ENCODE assay signal across 9 cellular contexts in genomic region chr19:53772943-53773342, GRCh38. TPM values are rescaled to one million over a fixed set of nuclear protein-coding genes. Genes with fewer than 3 reads are reported as not detected.
DNase-seq lines count a peak whose midpoint lies in the region; ATAC-seq, FAIRE-seq and TF ChIP-seq lines count a peak whose summit lies in the region.
"Had no signal": no experiment of that assay in that cellular context is flagged by ENCODE, and none has a peak within 500 bp of the region (broad histone marks: within the 10 kb centered on the region; RNA-seq: fewer than 3 reads in every experiment).

No MANE protein-coding gene starts in this region.

- H3K27me3 ChIP-seq in A673 (replicated peaks; ENCODE audit: insufficient read depth, low read depth, low read length, poor library complexity) (no peaks in the 10 kb centered on the region), pancreas (no peaks in the 10 kb centered on the region)

- no peaks in the 10 kb centered on the region for H3K36me3 Mint-ChIP-seq in activated CD4-positive, alpha-beta memory T cell treated with anti-CD3 and anti-CD28 coated beads, Interleukin-2, amount 10 ng/mL, durations not matched to agents 7 days and 5 days (ENCODE audit: low read depth)

- H3K4me1 Mint-ChIP-seq in activated CD4-positive, alpha-beta memory T cell treated with anti-CD3 and anti-CD28 coated beads, Interleukin-2, amount 10 ng/mL, durations not matched to agents 7 days and 5 days: no peaks in the 10 kb centered on the region

- H3K27ac ChIP-seq in A673 (ENCODE audit: low read depth, low read length, poor library complexity, severe bottlenecking) (no peak overlapping the region), pancreas (no peak overlapping the region)
- H3K27ac ChIP-seq: skin epidermis had no signal

- DNase-seq in A673 (ENCODE audit: low spot score) (peak; percentile 69), GM12864 (ENCODE audit: low read depth) (no peak), NCI-H2227 (lab: John Stamatoyannopoulos, UW; ENCODE audit: unreplicated experiment) (peak; percentile 88), fibroblast of peridontal ligament (ENCODE audit: extremely low read depth) (peak; percentile 68), pancreas (peak in 3 of 6 donors; percentile 4 to 45 (median 32))
- DNase-seq in activated CD4-positive, alpha-beta memory T cell treated with anti-CD3 and anti-CD28 coated beads, Interleukin-2, amount 10 ng/mL, durations not matched to agents 7 days and 5 days: peak; percentile 43

- 4 to 7% methylated on average over 5 of the region's 5 CpGs for WGBS in pancreas, 2 donors

- H3K9me3 ChIP-seq in A673 (ENCODE audit: low read depth, low read length, poor library complexity, severe bottlenecking) (no peaks in the 10 kb centered on the region), pancreas (no peaks in the 10 kb centered on the region)

- intact Hi-C loops in A673 (cut with micrococcal nuclease; ENCODE audit: unreplicated experiment): no loop called here
- intact Hi-C loops in pancreas (cut with DNase I): no loop called here

- TF ChIP-seq CTCF in A673 (conservative IDR thresholded peaks at IDR 0.05; ENCODE audit: low read depth, low read length) (peak; percentile 71), GM12864 (IDR thresholded peaks at IDR 0.05; ENCODE audit: low read depth, low read length, missing control alignments) (peak; percentile 65), pancreas (IDR thresholded peaks at IDR 0.05) (peak; percentile 37 to 63 (median 52))

- H3K9me3 Mint-ChIP-seq in activated CD4-positive, alpha-beta memory T cell treated with anti-CD3 and anti-CD28 coated beads, Interleukin-2, amount 10 ng/mL, durations not matched to agents 7 days and 5 days: no peaks in the 10 kb centered on the region

- POLR2A ChIA-PET in A673 (lab: Charles Lee; ENCODE audit: low non-redundant PET): no interaction called here
- POLR2A ChIA-PET in activated CD4-positive, alpha-beta memory T cell treated with anti-CD3 and anti-CD28 coated beads, Interleukin-2, amount 10 ng/mL, durations not matched to agents 7 days and 5 days (lab: Charles Lee): no interaction called here

- H3K27ac Mint-ChIP-seq in activated CD4-positive, alpha-beta memory T cell treated with anti-CD3 and anti-CD28 coated beads, Interleukin-2, amount 10 ng/mL, durations not matched to agents 7 days and 5 days: no peak overlapping the region

- no TSS peak for BruUV-seq in A673 (replicated peaks; lab: Mats Ljungman, UMichigan)

- no peaks in the 10 kb centered on the region for H3K4me1 ChIP-seq in A673 (ENCODE audit: insufficient read depth, low read length, poor library complexity, severe bottlenecking)
- no peaks in the 10 kb centered on the region for H3K4me1 ChIP-seq in pancreas

- CTCF ChIA-PET in A673 (lab: Charles Lee): no interaction called here
- CTCF ChIA-PET in activated CD4-positive, alpha-beta memory T cell treated with anti-CD3 and anti-CD28 coated beads, Interleukin-2, amount 10 ng/mL, durations not matched to agents 7 days and 5 days (lab: Charles Lee): interaction anchor here (1.5 kb wide), 1 partner anchor 18 kb away, joined by 3 read pairs; no protein-coding TSS in a partner anchor

- peak; percentile 40 to 75 (median 66) for ATAC-seq in pancreas
- no peak for ATAC-seq in GM21825 (IDR thresholded peaks at IDR 0.05; ENCODE audit: unreplicated experiment)
- ATAC-seq in esophagus mucosa: no peak

- FAIRE-seq in pancreas (lab: Jason Lieb, UNC): peak; percentile 60

- peaks cover 5% of the 10 kb centered on the region for H3K27me3 Mint-ChIP-seq in activated CD4-positive, alpha-beta memory T cell treated with anti-CD3 and anti-CD28 coated beads, Interleukin-2, amount 10 ng/mL, durations not matched to agents 7 days and 5 days

- H3K36me3 ChIP-seq in A673 (ENCODE audit: insufficient read depth, low read length, poor library complexity, severe bottlenecking) (no peaks in the 10 kb centered on the region), pancreas (no peaks in the 10 kb centered on the region)

- no peak overlapping the region for H3K4me3 Mint-ChIP-seq in activated CD4-positive, alpha-beta memory T cell treated with anti-CD3 and anti-CD28 coated beads, Interleukin-2, amount 10 ng/mL, durations not matched to agents 7 days and 5 days

- H3K4me3 ChIP-seq in A673 (ENCODE audit: low read depth, low read length, poor library complexity, severe bottlenecking): no peak overlapping the region
- H3K4me3 ChIP-seq in GM12864 (ENCODE audit: low read depth, low read length): no peak overlapping the region
- H3K4me3 ChIP-seq in pancreas: no peak overlapping the region
- H3K4me3 ChIP-seq: skin epidermis had no signal

RNA-seq across cellular contexts. Expression of gene NLRP12, which starts 51.2 kb away (rescaled TPM):
- total RNA-seq in A673 (2021): not detected in 2 replicates
- under 1 TPM in 1 of 2 experiments, not detected in 1; 0.08 TPM for total RNA-seq in activated CD4-positive, alpha-beta memory T cell treated with anti-CD3 and anti-CD28 coated beads, Interleukin-2, amount 10 ng/mL, durations not matched to agents 7 days and 5 days
- total RNA-seq in pancreas: under 1 TPM in 5 of 6 donors, not detected in 1; 0.08 to 0.81 (median 0.32) TPM
- under 1 TPM; 0.02 to 0.19 TPM for polyA plus RNA-seq in pancreas
- total RNA-seq in esophagus mucosa: 0.12 TPM

Comparison
In these comparisons a context has a peak if more than half of its experiments do, and no peak if none do; other contexts are left out.
1. ATAC-seq: peak in pancreas (4 of 4); none in GM21825 (single experiment) and esophagus mucosa (single experiment).
2. Peak in every context shown above with its lines, with median percentiles within 50 percentile points of each other: CTCF ChIP-seq.